Comparison of ENCODE assay signal across 1 cellular context in the genomic region with DNA sequence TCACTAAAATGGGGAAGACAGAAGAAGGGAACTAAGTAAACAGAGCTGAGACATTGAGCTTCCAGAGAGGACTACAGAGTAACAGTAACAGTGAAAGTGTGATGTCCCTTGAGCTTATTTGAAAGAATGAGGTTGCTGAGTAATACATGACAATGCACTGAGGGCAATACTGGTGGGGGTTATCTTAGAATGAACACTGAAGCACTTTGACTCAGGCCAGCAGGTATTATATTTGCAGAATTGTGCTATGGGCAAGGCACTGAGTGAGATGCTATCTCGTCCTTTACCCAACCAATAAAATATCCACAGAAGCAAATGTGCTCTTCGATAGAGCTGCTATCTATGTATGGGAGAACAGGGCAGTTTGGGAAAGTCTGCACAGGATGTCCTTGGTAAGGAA.
TF ChIP-seq lines count a peak whose summit lies in the region.

No MANE protein-coding gene starts in this region.

TF ChIP-seq in IMR-90, 13 proteins besides CTCF, POLR2A, EP300 and RAD21:
- TF ChIP-seq CHD1 (IDR thresholded peaks at IDR 0.05; ENCODE audit: low read depth, low read length) (no peak), BHLHE40 (IDR thresholded peaks at IDR 0.05; ENCODE audit: low read depth, low read length) (no peak), RCOR1 (IDR thresholded peaks at IDR 0.05; ENCODE audit: insufficient replicate concordance, low read length) (no peak), MAZ (IDR thresholded peaks at IDR 0.05; ENCODE audit: borderline replicate concordance, low read depth, low read length) (no peak), MXI1 (IDR thresholded peaks at IDR 0.05; ENCODE audit: borderline replicate concordance, low read depth, low read length) (no peak), RFX5 (IDR thresholded peaks at IDR 0.05; ENCODE audit: low read depth, low read length) (no peak), SMC3 (IDR thresholded peaks at IDR 0.05; ENCODE audit: low read depth, low read length) (no peak)
- TF ChIP-seq, protein P1, sequence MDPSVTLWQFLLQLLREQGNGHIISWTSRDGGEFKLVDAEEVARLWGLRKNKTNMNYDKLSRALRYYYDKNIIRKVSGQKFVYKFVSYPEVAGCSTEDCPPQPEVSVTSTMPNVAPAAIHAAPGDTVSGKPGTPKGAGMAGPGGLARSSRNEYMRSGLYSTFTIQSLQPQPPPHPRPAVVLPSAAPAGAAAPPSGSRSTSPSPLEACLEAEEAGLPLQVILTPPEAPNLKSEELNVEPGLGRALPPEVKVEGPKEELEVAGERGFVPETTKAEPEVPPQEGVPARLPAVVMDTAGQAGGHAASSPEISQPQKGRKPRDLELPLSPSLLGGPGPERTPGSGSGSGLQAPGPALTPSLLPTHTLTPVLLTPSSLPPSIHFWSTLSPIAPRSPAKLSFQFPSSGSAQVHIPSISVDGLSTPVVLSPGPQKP (IDR thresholded peaks at IDR 0.05; ENCODE audit: borderline replicate concordance, low read depth, low read length): no peak
- TF ChIP-seq, protein P2, sequence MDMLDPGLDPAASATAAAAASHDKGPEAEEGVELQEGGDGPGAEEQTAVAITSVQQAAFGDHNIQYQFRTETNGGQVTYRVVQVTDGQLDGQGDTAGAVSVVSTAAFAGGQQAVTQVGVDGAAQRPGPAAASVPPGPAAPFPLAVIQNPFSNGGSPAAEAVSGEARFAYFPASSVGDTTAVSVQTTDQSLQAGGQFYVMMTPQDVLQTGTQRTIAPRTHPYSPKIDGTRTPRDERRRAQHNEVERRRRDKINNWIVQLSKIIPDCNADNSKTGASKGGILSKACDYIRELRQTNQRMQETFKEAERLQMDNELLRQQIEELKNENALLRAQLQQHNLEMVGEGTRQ (IDR thresholded peaks at IDR 0.05; ENCODE audit: low read depth, low read length): no peak
